In genomic region chr19:10332965-10333757, GRCh38 we compare ENCODE assay signal across 8 cellular contexts. TPM values are rescaled to one million over a fixed set of nuclear protein-coding genes. Genes with fewer than 3 reads are reported as not detected.
DNase-seq lines count a peak whose midpoint lies in the region; ATAC-seq and TF ChIP-seq lines count a peak whose summit lies in the region.

TSS of gene RAVER1 (minus strand) at chr19:10333529. CDS start at chr19:10333507, 22 bp downstream.

- H2BK5ac ChIP-seq in H9 (ENCODE audit: insufficient read length, low read length), result no peak within 1 kb of the TSS

- peak; percentile 94 to 99 (median 94) for ATAC-seq in natural killer cell

- H2AK5ac ChIP-seq in H9 (ENCODE audit: insufficient read length, low read length), result no peak within 1 kb of the TSS

- H3K56ac ChIP-seq in H9 (ENCODE audit: insufficient read length, low read depth, low read length), result no peak within 1 kb of the TSS

- H2BK20ac ChIP-seq in H9 (ENCODE audit: low read depth, low read length, poor library complexity, severe bottlenecking), result no peak within 1 kb of the TSS

- H4K8ac ChIP-seq in H9 (replicated peaks; ENCODE audit: insufficient read length, low read depth, low read length), result no peak within 1 kb of the TSS

- H3K9ac ChIP-seq in ES-I3 (ENCODE audit: low read depth, low read length) (peak within 1 kb of the TSS; percentile 98), H9 (ENCODE audit: extremely low read depth, insufficient read length, low read length) (peak within 1 kb of the TSS; percentile 62), fibroblast of lung (ENCODE audit: insufficient read depth, low read length) (peak within 1 kb of the TSS; percentile 99)

- H3K27me3 Mint-ChIP-seq in H9 (ENCODE audit: low read depth), result no peaks in the 10 kb centered on the region; the same call in 1 of the 2 replicates
- no peaks in the 10 kb centered on the region for H3K27me3 Mint-ChIP-seq in activated T-helper 2 cell treated with anti-CD3 and anti-CD28 coated beads, Interferon-gamma antibody, Interleukin-2, Interleukin-4, amounts not matched to agents 10 μg/mL and 5 μg/mL and 100 μg/mL, durations not matched to agents 14 hours and 24 hours and 36 hours (ENCODE audit: low read depth)
- H3K27me3 Mint-ChIP-seq in natural killer cell (ENCODE audit: low read depth in 2 of 2), result no peaks in the 10 kb centered on the region

- H3K27ac ChIP-seq in H9 (ENCODE audit: insufficient read length, low read depth, low read length), result no peak within 1 kb of the TSS
- H3K27ac ChIP-seq in fibroblast of lung (ENCODE audit: insufficient read depth, low read length), result peak within 1 kb of the TSS; percentile 96

- H3K4me3 Mint-ChIP-seq in H9 (peak within 1 kb of the TSS; percentile 95 to 96), natural killer cell (peak within 1 kb of the TSS; percentile 96)
- peak within 1 kb of the TSS; percentile 90 for H3K4me3 Mint-ChIP-seq in activated T-helper 2 cell treated with anti-CD3 and anti-CD28 coated beads, Interferon-gamma antibody, Interleukin-2, Interleukin-4, amounts not matched to agents 10 μg/mL and 5 μg/mL and 100 μg/mL, durations not matched to agents 14 hours and 24 hours and 36 hours (ENCODE audit: low read depth)

- H2BK12ac ChIP-seq in H9 (ENCODE audit: insufficient read length, low read depth, low read length), result no peak within 1 kb of the TSS

- H3K4me1 ChIP-seq in ES-I3 (ENCODE audit: insufficient read depth, low read length), result peaks cover 4% of the 10 kb centered on the region; the same call in 1 of the 2 replicates
- no peaks in the 10 kb centered on the region for H3K4me1 ChIP-seq in H9 (ENCODE audit: insufficient read depth, low read length)
- H3K4me1 ChIP-seq in fibroblast of lung (ENCODE audit: control insufficient read depth, extremely low read depth, insufficient read depth, low read length), result peaks cover 13% of the 10 kb centered on the region

- H3K4me1 Mint-ChIP-seq in H9 (peaks cover 18 to 21% of the 10 kb centered on the region in 2 experiments), natural killer cell (peaks cover under 1 to 21% of the 10 kb centered on the region in 2 donors)
- H3K4me1 Mint-ChIP-seq in activated T-helper 2 cell treated with anti-CD3 and anti-CD28 coated beads, Interferon-gamma antibody, Interleukin-2, Interleukin-4, amounts not matched to agents 10 μg/mL and 5 μg/mL and 100 μg/mL, durations not matched to agents 14 hours and 24 hours and 36 hours (ENCODE audit: low read depth), result peaks cover 12% of the 10 kb centered on the region

- H3K23ac ChIP-seq in H9 (ENCODE audit: insufficient read length, low read depth, low read length), result no peak within 1 kb of the TSS

- no peak within 1 kb of the TSS for H2BK15ac ChIP-seq in H9 (ENCODE audit: low read depth, low read length)

- H3K27me3 ChIP-seq in H9 (ENCODE audit: insufficient read depth, low read length), result no peaks in the 10 kb centered on the region; the same call in 1 of the 2 replicates
- H3K27me3 ChIP-seq in fibroblast of lung (ENCODE audit: control insufficient read depth, insufficient read depth, low read length), result no peaks in the 10 kb centered on the region

- peaks cover 12 to 33% (median 23%) of the 10 kb centered on the region in 3 experiments; a peak in 6 of 7 replicates for H3K36me3 Mint-ChIP-seq in H9 (ENCODE audit: insufficient read depth in 1 of 3, low read depth in 3 of 3)
- H3K36me3 Mint-ChIP-seq in activated T-helper 2 cell treated with anti-CD3 and anti-CD28 coated beads, Interferon-gamma antibody, Interleukin-2, Interleukin-4, amounts not matched to agents 10 μg/mL and 5 μg/mL and 100 μg/mL, durations not matched to agents 14 hours and 24 hours and 36 hours (ENCODE audit: low read depth), result peaks cover 43% of the 10 kb centered on the region
- H3K36me3 Mint-ChIP-seq in natural killer cell, result no peaks in the 10 kb centered on the region

- H3K9me3 ChIP-seq in ES-I3 (ENCODE audit: control insufficient read depth, insufficient read depth, low read length), result no peaks in the 10 kb centered on the region
- no peaks in the 10 kb centered on the region for H3K9me3 ChIP-seq in H9 (ENCODE audit: control insufficient read depth, low read depth, low read length)
- H3K9me3 ChIP-seq in fibroblast of lung (ENCODE audit: control insufficient read depth, insufficient read depth, low read depth, low read length), result no peaks in the 10 kb centered on the region

- peaks cover 4% of the 10 kb centered on the region for H3K79me1 ChIP-seq in H9 (ENCODE audit: insufficient read depth, low read depth, low read length, poor library complexity, severe bottlenecking)

- H3K79me2 ChIP-seq in H9 (ENCODE audit: insufficient read depth, low read length) (peaks cover 8% of the 10 kb centered on the region; the same call in 1 of the 2 replicates), fibroblast of lung (ENCODE audit: control insufficient read depth, insufficient read depth, low read length) (peaks cover 26% of the 10 kb centered on the region)

- H2AFZ ChIP-seq in H9 (ENCODE audit: low read length), result no peak within 1 kb of the TSS
- peak within 1 kb of the TSS; percentile 95 for H2AFZ ChIP-seq in fibroblast of lung (ENCODE audit: low read length)

- intact Hi-C loops in activated T-helper 2 cell treated with anti-CD3 and anti-CD28 coated beads, Interferon-gamma antibody, Interleukin-2, Interleukin-4, amounts not matched to agents 10 μg/mL and 5 μg/mL and 100 μg/mL, durations not matched to agents 14 hours and 24 hours and 36 hours (cut with micrococcal nuclease), result loop anchor here (2.0 to 5.0 kb wide), 4 partner anchors 16 to 62 kb away; partner anchors contain the start of genes FDX2, ICAM1, ICAM4 and ICAM5
- intact Hi-C loops in natural killer cell (cut with micrococcal nuclease), result loop anchor here (1.0 to 2.0 kb wide), 2 partner anchors 47 to 62 kb away; partner anchors contain the start of genes ICAM1 and TYK2

- peak within 1 kb of the TSS; percentile 92 for H3K18ac ChIP-seq in H9 (ENCODE audit: insufficient read length, low read depth, low read length)

- H3K14ac ChIP-seq in H9 (ENCODE audit: insufficient read depth, low read length), result peak within 1 kb of the TSS; percentile 89; the same call in 1 of the 2 replicates

- H3K9me3 Mint-ChIP-seq in H9 (no peaks in the 10 kb centered on the region; a peak in 1 of 5 replicates), natural killer cell (no peaks in the 10 kb centered on the region)
- H3K9me3 Mint-ChIP-seq in activated T-helper 2 cell treated with anti-CD3 and anti-CD28 coated beads, Interferon-gamma antibody, Interleukin-2, Interleukin-4, amounts not matched to agents 10 μg/mL and 5 μg/mL and 100 μg/mL, durations not matched to agents 14 hours and 24 hours and 36 hours, result no peaks in the 10 kb centered on the region

- peak; percentile 97 for DNase-seq in H9
- peak; percentile 96 for DNase-seq in M059J (ENCODE audit: low read depth)
- peak; percentile 95 for DNase-seq in activated T-helper 2 cell treated with anti-CD3 and anti-CD28 coated beads, Interferon-gamma antibody, Interleukin-2, Interleukin-4, amounts not matched to agents 10 μg/mL and 5 μg/mL and 100 μg/mL, durations not matched to agents 14 hours and 24 hours and 36 hours (ENCODE audit: low spot score)
- peak; percentile 96 to 97 for DNase-seq in fibroblast of lung (ENCODE audit: low read depth in 2 of 2)
- DNase-seq in natural killer cell, result peak; percentile 96
- DNase-seq in stimulated activated naive CD4-positive, alpha-beta T cell (lab: John Stamatoyannopoulos, UW), result peak; percentile 95 to 99 (median 97)

- TF ChIP-seq CTCF in H9 (conservative IDR thresholded peaks at IDR 0.05) (no peak), fibroblast of lung (conservative IDR thresholded peaks at IDR 0.05 in 1 of 2, IDR thresholded peaks at IDR 0.05 in 1 of 2; ENCODE audit: low read depth in 1 of 2, low read length in 2 of 2) (no peak), natural killer cell (IDR thresholded peaks at IDR 0.05) (no peak)

- H3T11ph ChIP-seq in H9 (ENCODE audit: low read length), result no peak within 1 kb of the TSS

- H3K27ac Mint-ChIP-seq in H9, result peak within 1 kb of the TSS; percentile 96 to 98 (median 97)
- H3K27ac Mint-ChIP-seq in activated T-helper 2 cell treated with anti-CD3 and anti-CD28 coated beads, Interferon-gamma antibody, Interleukin-2, Interleukin-4, amounts not matched to agents 10 μg/mL and 5 μg/mL and 100 μg/mL, durations not matched to agents 14 hours and 24 hours and 36 hours, result peak within 1 kb of the TSS; percentile 94
- peak within 1 kb of the TSS; percentile 90 to 96 for H3K27ac Mint-ChIP-seq in natural killer cell

- H4K20me1 ChIP-seq in H9 (ENCODE audit: control insufficient read depth, insufficient read depth, insufficient read length) (no peaks in the 10 kb centered on the region), fibroblast of lung (ENCODE audit: control insufficient read depth, extremely low read depth, insufficient read depth, low read length) (no peaks in the 10 kb centered on the region)

- H4K5ac ChIP-seq in H9 (ENCODE audit: insufficient read length, low read depth, low read length), result no peak within 1 kb of the TSS

- WGBS in H9 (ENCODE audit: extremely low coverage, insufficient read length, low lambda C conversion rate), result no CpG with 5 or more reads among the region's 82 CpGs

- peak; percentile 83 for TF ChIP-seq POLR2A in Raji (IDR thresholded peaks at IDR 0.05; ENCODE audit: insufficient read depth, low read depth, low read length)

- H3K4me3 ChIP-seq in fibroblast of lung (replicated peaks in 1 of 4; ENCODE audit: control extremely low read depth in 1 of 4, insufficient read depth in 1 of 4, low read depth in 3 of 4, low read length in 4 of 4), result peak within 1 kb of the TSS; percentile 85 to 98 (median 90)

- H2BK120ac ChIP-seq in H9 (ENCODE audit: low read depth, low read length, poor library complexity, severe bottlenecking), result no peak within 1 kb of the TSS

- H3K4me2 ChIP-seq in H9 (ENCODE audit: insufficient read depth, insufficient read length, low read length), result peak within 1 kb of the TSS; percentile 98
- peak within 1 kb of the TSS; percentile 100 for H3K4me2 ChIP-seq in fibroblast of lung (ENCODE audit: extremely low read depth, insufficient read depth, low read length)

- no peak within 1 kb of the TSS for H3K4ac ChIP-seq in H9 (ENCODE audit: low read depth, low read length)

- H4K91ac ChIP-seq in H9 (ENCODE audit: insufficient read length, low read depth, low read length), result no peak within 1 kb of the TSS

- H3K36me3 ChIP-seq in ES-I3 (ENCODE audit: insufficient read depth, low read length), result peaks cover 17% of the 10 kb centered on the region
- peaks cover 17% of the 10 kb centered on the region for H3K36me3 ChIP-seq in fibroblast of lung (ENCODE audit: control insufficient read depth, insufficient read depth, low read length)

- H3K23me2 ChIP-seq in H9 (ENCODE audit: insufficient read length, low read depth, low read length, poor library complexity, severe bottlenecking), result peaks cover 24% of the 10 kb centered on the region

RNA-seq across cellular contexts. Expression of gene RAVER1, which starts in this region (rescaled TPM):
- 74.7 and 75.2 TPM in 2 replicates for total RNA-seq in H9 (2021)
- 14.3 and 33.5 TPM in 2 replicates for total RNA-seq in M059J (2014; rRNA removed; shearing (Covaris generic))
- total RNA-seq in activated T-helper 2 cell treated with anti-CD3 and anti-CD28 coated beads, Interferon-gamma antibody, Interleukin-2, Interleukin-4, amounts not matched to agents 10 μg/mL and 5 μg/mL and 100 μg/mL, durations not matched to agents 14 hours and 24 hours and 36 hours, result 90.3 and 91.1 TPM in 2 replicates
- total RNA-seq in fibroblast of lung, result 4.9 and 5.6 TPM in 2 replicates
- polyA plus RNA-seq in fibroblast of lung, result 2.3 and 4.3 TPM in 2 replicates
- 14.3 and 23.6 TPM in 2 replicates for polyA plus RNA-seq in fibroblast of lung (2012)
- 7.3 and 8.3 TPM in 2 replicates for polyA minus RNA-seq in fibroblast of lung (ENCODE audit: low replicate concordance)
- 10 to 100 TPM; 42.5 to 64.3 (median 55.9) TPM for total RNA-seq in natural killer cell
